ENCODE assay signal across 2 cellular contexts in genomic region chr5:59543826-59544442, GRCh38.
TF ChIP-seq lines count a peak whose summit lies in the region.

No MANE protein-coding gene starts in this region.

TF ChIP-seq in liver, 16 proteins besides CTCF, POLR2A, EP300 and RAD21 (continued from another document):
- no peak for TF ChIP-seq ZBTB33 (IDR thresholded peaks at IDR 0.05)

TF ChIP-seq in HepG2, 621 proteins besides CTCF, POLR2A, EP300 and RAD21 (continued from another document):
- no peak for TF ChIP-seq ZBTB43 (CRISPR knock-in tag; conservative IDR thresholded peaks at IDR 0.05)
- no peak for TF ChIP-seq NCOA5 (CRISPR knock-in tag; IDR thresholded peaks at IDR 0.05)
- no peak for TF ChIP-seq ZUFSP (CRISPR knock-in tag; IDR thresholded peaks at IDR 0.05; ENCODE audit: borderline replicate concordance)
- no peak for TF ChIP-seq DPF2 (CRISPR knock-in tag; IDR thresholded peaks at IDR 0.05; ENCODE audit: borderline replicate concordance, low read depth)
